In genomic region chr6:113856011-113856551, GRCh38 we compare ENCODE assay signal across 8 cellular contexts. TPM values are rescaled to one million over a fixed set of nuclear protein-coding genes. Genes with fewer than 3 reads are reported as not detected.
DNase-seq lines count a peak whose midpoint lies in the region; ATAC-seq, FAIRE-seq and TF ChIP-seq lines count a peak whose summit lies in the region.

No MANE protein-coding gene starts in this region.

- ATAC-seq in T-helper 17 cell = no peak
- ATAC-seq in pancreas = peak in 2 of 4 donors; percentile 5 to 11
- ATAC-seq in GM18519 (IDR thresholded peaks at IDR 0.05; ENCODE audit: low FRiP score, unreplicated experiment) = no peak

- WGBS in pancreas, 2 donors = 0 to 1% methylated on average over 20 of the region's 20 CpGs

- in situ Hi-C loops in HAP-1 (cut with MboI; ENCODE audit: low sequenced_read_pairs) = loop anchor here (25.0 kb wide), 1 partner anchor 1069 kb away; no protein-coding TSS in a partner anchor

- no peak for FAIRE-seq in pancreas (lab: Jason Lieb, UNC)

- H3K36me3 ChIP-seq in pancreas (peaks cover 0 to 7% (median 0%) of the 10 kb centered on the region in 3 donors), HAP-1 (replicated peaks) (no peaks in the 10 kb centered on the region; the same call in 1 of the 2 replicates)

- intact Hi-C loops in pancreas (cut with DNase I) = loop anchor here in 2 of 3 donors (5.0 to 10.0 kb wide), 4 partner anchors 159 to 551 kb away; no protein-coding TSS in a partner anchor

- peaks cover 3% of the 10 kb centered on the region for H3K9me3 ChIP-seq in T-helper 17 cell (ENCODE audit: control insufficient read depth, low read length, poor library complexity, severe bottlenecking)
- H3K9me3 ChIP-seq in pancreas = no peaks in the 10 kb centered on the region
- no peaks in the 10 kb centered on the region for H3K9me3 ChIP-seq in HAP-1

- H3K4me1 Mint-ChIP-seq in T-helper 17 cell = peaks cover 21% of the 10 kb centered on the region

- H3K4me1 ChIP-seq in pancreas (no peaks in the 10 kb centered on the region), HAP-1 (peaks cover 17% of the 10 kb centered on the region)

- H3K27ac Mint-ChIP-seq in T-helper 17 cell = peak overlapping the region; percentile 51

- DNase-seq in Daoy (ENCODE audit: low read depth) (peak; percentile 62), NB4 (ENCODE audit: low read depth) (peak; percentile 10), T-helper 17 cell (no peak), germinal center (ENCODE audit: low spot score) (peak; percentile 8), pancreas (peak in 5 of 6 donors; percentile 23 to 63 (median 30)), HAP-1 (ENCODE audit: low spot score in 2 of 2) (no peak), superior temporal gyrus (ENCODE audit: extremely low spot score) (no peak)

- peaks cover 4% of the 10 kb centered on the region for H3K36me3 Mint-ChIP-seq in T-helper 17 cell (ENCODE audit: low read depth)

- TF ChIP-seq CTCF in NB4 (IDR thresholded peaks at IDR 0.05; ENCODE audit: low read depth, low read length) = no peak
- no peak for TF ChIP-seq CTCF in pancreas (IDR thresholded peaks at IDR 0.05)

- H3K27me3 ChIP-seq in pancreas (no peaks in the 10 kb centered on the region), HAP-1 (ENCODE audit: low read depth) (no peaks in the 10 kb centered on the region)

- H3K4me3 ChIP-seq in NB4 (ENCODE audit: low read depth, low read length) (no peak overlapping the region), pancreas (peak overlapping the region in 3 of 4 donors; percentile 80 to 90 (median 82)), HAP-1 (no peak overlapping the region)

- no peak overlapping the region for H3K4me3 Mint-ChIP-seq in T-helper 17 cell

- H3K27ac ChIP-seq in pancreas = peak overlapping the region; percentile 97 to 100 (median 99)

- no peak for TF ChIP-seq POLR2A in NB4 (IDR thresholded peaks at IDR 0.05; ENCODE audit: extremely low read depth, insufficient read length)

- H3K27me3 Mint-ChIP-seq in T-helper 17 cell = peaks cover 32% of the 10 kb centered on the region

RNA-seq across cellular contexts. Expression of gene MARCKS, which starts 1.1 kb away (rescaled TPM):
- 215 and 246 TPM in 2 replicates for total RNA-seq in Daoy (2014; rRNA removed; shearing (Covaris generic))
- total RNA-seq in T-helper 17 cell = 1 to 10 TPM in 1 of 2 donors, under 1 TPM in 1; 0.68 to 4.0 TPM
- 100 to 1,000 TPM in 2 of 6 donors, 10 to 100 TPM in 4; 36.2 to 118 (median 66.0) TPM for total RNA-seq in pancreas
- polyA plus RNA-seq in pancreas = 10 to 100 TPM; 14.0 to 24.3 TPM

Comparison
In these comparisons a context has a peak if more than half of its experiments do, and no peak if none do; other contexts are left out.
1. DNase-seq: peak in Daoy (single experiment), NB4 (single experiment), germinal center (single experiment) and pancreas (5 of 6); none in T-helper 17 cell (0 of 3), HAP-1 (0 of 2) and superior temporal gyrus (single experiment).
2. H3K4me3 ChIP-seq: peak in pancreas (3 of 4); none in NB4 (single experiment) and HAP-1 (single experiment).
3. RNA of gene MARCKS, which starts 1.1 kb away (total RNA-seq): 215 to 246 TPM in Daoy and 36.2 to 118 TPM in pancreas; 0.68 to 4.0 TPM in T-helper 17 cell; every median in the first group is over 4 times any median in the second.